ENCODE assay signal across 8 cellular contexts in genomic region chr1:7117599-7118281, GRCh38.
DNase-seq lines count a peak whose midpoint lies in the region; ATAC-seq, FAIRE-seq and TF ChIP-seq lines count a peak whose summit lies in the region.

No MANE protein-coding gene starts in this region.

- FAIRE-seq in pancreas (lab: Jason Lieb, UNC), result no peak

- H3K36me3 ChIP-seq in H7 (replicated peaks; ENCODE audit: control insufficient read depth, insufficient read depth, low read length), result no peaks in the 10 kb centered on the region
- H3K36me3 ChIP-seq in pancreas, result no peaks in the 10 kb centered on the region

- no peak for TF ChIP-seq CTCF in pancreas (IDR thresholded peaks at IDR 0.05)

- DNase-seq in H7 (peak; percentile 82), NCI-H82 treated with DMSO at 0.1 percent for 48 hours (lab: John Stamatoyannopoulos, UW; ENCODE audit: unreplicated experiment) (peak; percentile 83), epithelial cell of prostate (ENCODE audit: low read depth, low spot score) (peak; percentile 90), pancreas (peak in 2 of 6 donors; percentile 23 to 33)
- DNase-seq in activated CD4-positive, CD25-positive, alpha-beta regulatory T cell treated with anti-CD3 and anti-CD28 coated beads, Interleukin-2, amount 50 U/mL, for 72 hours, result no peak

- no peaks in the 10 kb centered on the region for H3K4me1 ChIP-seq in pancreas

- peak overlapping the region; percentile 90 for H3K27ac ChIP-seq in epithelial cell of prostate
- no peak overlapping the region for H3K27ac ChIP-seq in pancreas

- intact Hi-C loops in pancreas (cut with DNase I), result no loop called here

- ATAC-seq in pancreas (peak; percentile 73 to 82 (median 78)), HG03469 (IDR thresholded peaks at IDR 0.05; ENCODE audit: unreplicated experiment) (no peak), GM21825 (IDR thresholded peaks at IDR 0.05; ENCODE audit: unreplicated experiment) (no peak), GM19395 (IDR thresholded peaks at IDR 0.05; ENCODE audit: unreplicated experiment) (no peak)

- H3K9me3 ChIP-seq in pancreas, result no peaks in the 10 kb centered on the region

- WGBS in pancreas, 2 donors, result 31 to 39% methylated on average over 11 of the region's 11 CpGs

- H3K4me3 ChIP-seq in H7 (ENCODE audit: insufficient read depth, low read depth, low read length) (no peak overlapping the region), pancreas (no peak overlapping the region)

- no peaks in the 10 kb centered on the region for H3K27me3 ChIP-seq in H7 (ENCODE audit: control insufficient read depth, insufficient read depth, low read length)
- H3K27me3 ChIP-seq in pancreas, result no peaks in the 10 kb centered on the region

Comparison
In these comparisons a context has a peak if more than half of its experiments do, and no peak if none do; other contexts are left out.
1. ATAC-seq: peak in pancreas (4 of 4); none in HG03469 (single experiment), GM21825 (single experiment) and GM19395 (single experiment).